ENCODE assay signal across 24 cellular contexts in genomic region chr6:170029416-170030283, GRCh38.
DNase-seq lines count a peak whose midpoint lies in the region; FAIRE-seq and TF ChIP-seq lines count a peak whose summit lies in the region.
"Had no signal": no experiment of that assay in that cellular context is flagged by ENCODE, and none has a peak within 500 bp of the region (broad histone marks: within the 10 kb centered on the region; RNA-seq: fewer than 3 reads in every experiment).

No MANE protein-coding gene starts in this region.

- no peak for FAIRE-seq in small intestine (lab: Jason Lieb, UNC)
- FAIRE-seq: A204.1, endothelial cell of umbilical vein, GM18507 had no signal

- no peaks in the 10 kb centered on the region for H3K79me2 ChIP-seq in osteoblast (ENCODE audit: insufficient read depth, low read length)

- H4K20me1 ChIP-seq in osteoblast (ENCODE audit: insufficient read depth, low read length) = no peaks in the 10 kb centered on the region

- H3K36me3 ChIP-seq in osteoblast (ENCODE audit: insufficient read depth, low read length) (no peaks in the 10 kb centered on the region), small intestine (ENCODE audit: control insufficient read depth in 2 of 2, insufficient read depth in 2 of 2, low read length in 2 of 2) (no peaks in the 10 kb centered on the region)
- H3K36me3 ChIP-seq: WERI-Rb-1 had no signal

- H2AFZ ChIP-seq in osteoblast (ENCODE audit: low read length) = no peak overlapping the region

- H3K4me2 ChIP-seq in osteoblast (ENCODE audit: insufficient read depth, low read length) = no peak overlapping the region

- WGBS in small intestine, 3 donors = 77 to 89% (median 80%) methylated on average over 23 of the region's 23 CpGs

- TF ChIP-seq CTCF in coronary artery (IDR thresholded peaks at IDR 0.05) = no peak
- TF ChIP-seq CTCF in osteoblast (IDR thresholded peaks at IDR 0.05; ENCODE audit: extremely low read depth, low read depth, low read length) = no peak

- no peak overlapping the region for H3K4me3 ChIP-seq in coronary artery
- no peak overlapping the region for H3K4me3 ChIP-seq in osteoblast (ENCODE audit: insufficient read depth, low read length)
- no peak overlapping the region for H3K4me3 ChIP-seq in small intestine (ENCODE audit: low read depth in 1 of 2, low read length in 2 of 2)
- H3K4me3 ChIP-seq: skin epidermis had no signal

- DNase-seq in activated T-cell treated with anti-CD3 and anti-CD28 coated beads, Interleukin-2, amount 50 U/mL, for 1 hour = peak; percentile 10
- DNase-seq in activated T-cell treated with anti-CD3 and anti-CD28 coated beads, Interleukin-2, amount 50 U/mL, for 48 hours = no peak
- DNase-seq in coronary artery (ENCODE audit: low spot score) (peak; percentile 69), osteoblast (ENCODE audit: insufficient read length, low spot score, missing footprints) (peak; percentile 27), ureter (ENCODE audit: low spot score) (peak; percentile 30), foreskin melanocyte (no peak), small intestine (no peak), activated gamma-delta T cell (lab: John Stamatoyannopoulos, UW) (no peak)
- DNase-seq: activated CD4-positive, alpha-beta T cell treated with anti-CD3 and anti-CD28 coated beads, Interleukin-2, amount 50 U/mL, for 48 hours; activated naive CD4-positive, alpha-beta T cell treated with Interleukin-2 at 50 U/mL for 16 hours; anterior cingulate cortex; central memory CD4-positive, alpha-beta T cell; DMS79; GF-D8; mammary epithelial cell; NCI-H1417; NCI-H2107; NCI-H446; OCI-M1; WERI-Rb-1 had no signal

- no peaks in the 10 kb centered on the region for H3K9me3 ChIP-seq in osteoblast (ENCODE audit: low read depth, low read length)
- H3K9me3 ChIP-seq in small intestine (ENCODE audit: control insufficient read depth, low read depth) = no peaks in the 10 kb centered on the region

- H3K4me1 ChIP-seq in osteoblast (ENCODE audit: insufficient read depth, low read length) = no peaks in the 10 kb centered on the region
- H3K4me1 ChIP-seq in small intestine (ENCODE audit: control insufficient read depth in 2 of 2, insufficient read depth in 1 of 2, low read depth in 1 of 2, low read length in 1 of 2) = peaks cover 2 to 8% of the 10 kb centered on the region in 2 donors

- H3K27me3 ChIP-seq in osteoblast (ENCODE audit: insufficient read depth, low read length) (no peaks in the 10 kb centered on the region), small intestine (ENCODE audit: control insufficient read depth in 2 of 2, insufficient read depth in 2 of 2, low read length in 2 of 2) (no peaks in the 10 kb centered on the region)

- H3K27ac ChIP-seq in coronary artery (no peak overlapping the region), osteoblast (ENCODE audit: low read depth, low read length) (no peak overlapping the region), small intestine (ENCODE audit: low read depth in 1 of 2, low read length in 1 of 2) (no peak overlapping the region)
- H3K27ac ChIP-seq: skin epidermis, WERI-Rb-1 had no signal

Comparison
In these comparisons a context has a peak if more than half of its experiments do, and no peak if none do; other contexts are left out.
1. DNase-seq: peak in activated T-cell treated with anti-CD3 and anti-CD28 coated beads, Interleukin-2, amount 50 U/mL, for 1 hour (single experiment), coronary artery (single experiment), osteoblast (single experiment) and ureter (single experiment); none in activated T-cell treated with anti-CD3 and anti-CD28 coated beads, Interleukin-2, amount 50 U/mL, for 48 hours (0 of 2), foreskin melanocyte (single experiment), small intestine (single experiment) and activated gamma-delta T cell (single experiment).